16 cellular contexts compared by ENCODE assay signal in genomic region chr20:34585019-34585418, GRCh38. TPM values are rescaled to one million over a fixed set of nuclear protein-coding genes. Genes with fewer than 3 reads are reported as not detected.
DNase-seq lines count a peak whose midpoint lies in the region; ATAC-seq and TF ChIP-seq lines count a peak whose summit lies in the region.
"Had no signal": no experiment of that assay in that cellular context is flagged by ENCODE, and none has a peak within 500 bp of the region (broad histone marks: within the 10 kb centered on the region; RNA-seq: fewer than 3 reads in every experiment).

No MANE protein-coding gene starts in this region.

- no peak overlapping the region for H3K4me3 Mint-ChIP-seq in activated CD4-positive, alpha-beta T cell treated with anti-CD3 and anti-CD28 coated beads, Interleukin-2, amount 10 ng/mL, durations not matched to agents 24 days and 14 days
- H3K4me3 Mint-ChIP-seq in stimulated activated naive CD8-positive, alpha-beta T cell treated with anti-CD3 and anti-CD28 coated beads, Interleukin-15, amount 100 ng/mL, for 72 hours = no peak overlapping the region
- H3K4me3 Mint-ChIP-seq in osteocyte (ENCODE audit: unreplicated experiment) (no peak overlapping the region), GM23338 (no peak overlapping the region)
- H3K4me3 Mint-ChIP-seq: CD14-positive monocyte; CD8-positive, alpha-beta memory T cell; HFFc6 had no signal

- H4K20me1 ChIP-seq in GM23338 (replicated peaks; ENCODE audit: insufficient read depth) = no peaks in the 10 kb centered on the region; the same call in 1 of the 2 replicates

- H3K4me3 ChIP-seq in gastrocnemius medialis (no peak overlapping the region), GM23338 (no peak overlapping the region)

- H3K27me3 ChIP-seq in gastrocnemius medialis (no peaks in the 10 kb centered on the region), GM23338 (ENCODE audit: insufficient read depth) (no peaks in the 10 kb centered on the region)

- H3F3A ChIP-seq in GM23338 (replicated peaks; ENCODE audit: low read depth) = no peaks in the 10 kb centered on the region

- H2AFZ ChIP-seq in GM23338 = no peak overlapping the region

- peaks cover 26% of the 10 kb centered on the region for H3K36me3 Mint-ChIP-seq in activated CD4-positive, alpha-beta T cell treated with anti-CD3 and anti-CD28 coated beads, Interleukin-2, amount 10 ng/mL, durations not matched to agents 24 days and 14 days (ENCODE audit: low read depth)
- H3K36me3 Mint-ChIP-seq in osteocyte (ENCODE audit: unreplicated experiment) (no peaks in the 10 kb centered on the region), GM23338 (ENCODE audit: low read depth) (peaks cover 4% of the 10 kb centered on the region)

- H3K27ac Mint-ChIP-seq in activated CD4-positive, alpha-beta T cell treated with anti-CD3 and anti-CD28 coated beads, Interleukin-2, amount 10 ng/mL, durations not matched to agents 24 days and 14 days = peak overlapping the region; percentile 25
- peak overlapping the region; percentile 18 to 57 for H3K27ac Mint-ChIP-seq in stimulated activated naive CD8-positive, alpha-beta T cell treated with anti-CD3 and anti-CD28 coated beads, Interleukin-15, amount 100 ng/mL, for 72 hours
- H3K27ac Mint-ChIP-seq in osteocyte (ENCODE audit: unreplicated experiment) (no peak overlapping the region), GM23338 (no peak overlapping the region)
- H3K27ac Mint-ChIP-seq: HFFc6 had no signal

- TF ChIP-seq POLR2A in gastrocnemius medialis (IDR thresholded peaks at IDR 0.05) = no peak

- no peaks in the 10 kb centered on the region for H3K9me3 ChIP-seq in gastrocnemius medialis
- H3K9me3 ChIP-seq: Caco-2 had no signal

- H3K27ac ChIP-seq in gastrocnemius medialis (no peak overlapping the region), GM23338 (ENCODE audit: low read depth) (no peak overlapping the region)
- H3K27ac ChIP-seq: 22Rv1 had no signal

- H3K4me1 Mint-ChIP-seq in activated CD4-positive, alpha-beta T cell treated with anti-CD3 and anti-CD28 coated beads, Interleukin-2, amount 10 ng/mL, durations not matched to agents 24 days and 14 days = peaks cover 25% of the 10 kb centered on the region
- peaks cover 24% of the 10 kb centered on the region for H3K4me1 Mint-ChIP-seq in stimulated activated naive CD8-positive, alpha-beta T cell treated with anti-CD3 and anti-CD28 coated beads, Interleukin-15, amount 100 ng/mL, for 72 hours
- H3K4me1 Mint-ChIP-seq in osteocyte (ENCODE audit: unreplicated experiment) (peaks cover 11% of the 10 kb centered on the region), GM23338 (no peaks in the 10 kb centered on the region)

- ATAC-seq in stimulated activated naive CD8-positive, alpha-beta T cell treated with anti-CD3 and anti-CD28 coated beads, Interleukin-15, amount 100 ng/mL, for 72 hours = no peak
- ATAC-seq in stimulated activated naive CD8-positive, alpha-beta T cell treated with anti-CD3 and anti-CD28 coated beads, Interleukin-15, Interleukin-2, amounts not matched to agents 100 U/mL and 50 U/mL, for 24 hours = no peak
- ATAC-seq in gastrocnemius medialis (no peak), GM23338 (no peak)

- TF ChIP-seq CTCF in osteocyte (IDR thresholded peaks at IDR 0.05) (no peak), gastrocnemius medialis (IDR thresholded peaks at IDR 0.05 in 4 of 5, conservative IDR thresholded peaks at IDR 0.05 in 1 of 5) (no peak), GM23338 (conservative IDR thresholded peaks at IDR 0.05; ENCODE audit: low read depth in 2 of 2) (no peak)

- H3K36me3 ChIP-seq in gastrocnemius medialis (no peaks in the 10 kb centered on the region), GM23338 (ENCODE audit: insufficient read depth) (no peaks in the 10 kb centered on the region; the same call in 1 of the 2 replicates)

- DNase-seq in activated CD4-positive, alpha-beta T cell treated with anti-CD3 and anti-CD28 coated beads, Interleukin-2, amount 10 ng/mL, durations not matched to agents 24 days and 14 days = no peak
- no peak for DNase-seq in activated CD4-positive, alpha-beta T cell treated with anti-CD3 and anti-CD28 coated beads, Interleukin-2, amount 50 U/mL, for 48 hours
- no peak for DNase-seq in stimulated activated naive CD8-positive, alpha-beta T cell treated with anti-CD3 and anti-CD28 coated beads, Interleukin-15, amount 100 ng/mL, for 72 hours
- no peak for DNase-seq in stimulated activated naive CD8-positive, alpha-beta T cell treated with anti-CD3 and anti-CD28 coated beads, Interleukin-15, Interleukin-2, amounts not matched to agents 100 U/mL and 50 U/mL, for 24 hours
- DNase-seq in osteocyte (ENCODE audit: extremely low spot score, unreplicated experiment) (peak; percentile 65), gastrocnemius medialis (no peak), foreskin melanocyte (no peak), GM23338 (ENCODE audit: low spot score) (no peak)
- DNase-seq: CD8-positive, alpha-beta memory T cell; DND-41; GDM1; HCEC 1CT; HFFc6 had no signal

- H3K27me3 Mint-ChIP-seq in activated CD4-positive, alpha-beta T cell treated with anti-CD3 and anti-CD28 coated beads, Interleukin-2, amount 10 ng/mL, durations not matched to agents 24 days and 14 days = no peaks in the 10 kb centered on the region
- no peaks in the 10 kb centered on the region for H3K27me3 Mint-ChIP-seq in stimulated activated naive CD8-positive, alpha-beta T cell treated with anti-CD3 and anti-CD28 coated beads, Interleukin-15, amount 100 ng/mL, for 72 hours
- H3K27me3 Mint-ChIP-seq in osteocyte (ENCODE audit: unreplicated experiment) (no peaks in the 10 kb centered on the region), GM23338 (ENCODE audit: insufficient read depth, low read depth, poor library complexity) (peaks cover 4% of the 10 kb centered on the region)
- H3K27me3 Mint-ChIP-seq: CD8-positive, alpha-beta memory T cell had no signal

- H3K9me2 ChIP-seq in GM23338 (ENCODE audit: insufficient read depth) = no peaks in the 10 kb centered on the region

- H3K4me1 ChIP-seq in gastrocnemius medialis (peaks cover 8 to 15% of the 10 kb centered on the region in 2 donors), GM23338 (ENCODE audit: insufficient read depth) (no peaks in the 10 kb centered on the region)

- in situ Hi-C loops in gastrocnemius medialis (cut with MboI; ENCODE audit: low sequenced_read_pairs in 4 of 4) = loop anchor here in 3 of 4 donors (25.0 kb wide), 1 partner anchor 177 kb away; no protein-coding TSS in a partner anchor

- no peaks in the 10 kb centered on the region for H3K9me3 Mint-ChIP-seq in activated CD4-positive, alpha-beta T cell treated with anti-CD3 and anti-CD28 coated beads, Interleukin-2, amount 10 ng/mL, durations not matched to agents 24 days and 14 days
- H3K9me3 Mint-ChIP-seq in stimulated activated naive CD8-positive, alpha-beta T cell treated with anti-CD3 and anti-CD28 coated beads, Interleukin-15, amount 100 ng/mL, for 72 hours = no peaks in the 10 kb centered on the region
- H3K9me3 Mint-ChIP-seq in osteocyte (ENCODE audit: unreplicated experiment) = no peaks in the 10 kb centered on the region
- no peaks in the 10 kb centered on the region for H3K9me3 Mint-ChIP-seq in GM23338
- H3K9me3 Mint-ChIP-seq: CD14-positive monocyte; CD8-positive, alpha-beta memory T cell; HFFc6 had no signal

- H3K79me2 ChIP-seq in GM23338 (replicated peaks; ENCODE audit: insufficient read depth) = no peaks in the 10 kb centered on the region

- H3K4me2 ChIP-seq in GM23338 = no peak overlapping the region

- intact Hi-C loops in activated CD4-positive, alpha-beta T cell treated with anti-CD3 and anti-CD28 coated beads, Interleukin-2, amount 10 ng/mL, durations not matched to agents 24 days and 14 days (cut with micrococcal nuclease) = no loop called here
- intact Hi-C loops in gastrocnemius medialis (cut with DNase I; ENCODE audit: low total_unique reads) = no loop called here

TF ChIP-seq in GM23338, 12 proteins besides CTCF, POLR2A, EP300 and RAD21:
- TF ChIP-seq STAT1 (IDR thresholded peaks at IDR 0.05; ENCODE audit: unreplicated experiment) = no peak
- TF ChIP-seq, protein P1, sequence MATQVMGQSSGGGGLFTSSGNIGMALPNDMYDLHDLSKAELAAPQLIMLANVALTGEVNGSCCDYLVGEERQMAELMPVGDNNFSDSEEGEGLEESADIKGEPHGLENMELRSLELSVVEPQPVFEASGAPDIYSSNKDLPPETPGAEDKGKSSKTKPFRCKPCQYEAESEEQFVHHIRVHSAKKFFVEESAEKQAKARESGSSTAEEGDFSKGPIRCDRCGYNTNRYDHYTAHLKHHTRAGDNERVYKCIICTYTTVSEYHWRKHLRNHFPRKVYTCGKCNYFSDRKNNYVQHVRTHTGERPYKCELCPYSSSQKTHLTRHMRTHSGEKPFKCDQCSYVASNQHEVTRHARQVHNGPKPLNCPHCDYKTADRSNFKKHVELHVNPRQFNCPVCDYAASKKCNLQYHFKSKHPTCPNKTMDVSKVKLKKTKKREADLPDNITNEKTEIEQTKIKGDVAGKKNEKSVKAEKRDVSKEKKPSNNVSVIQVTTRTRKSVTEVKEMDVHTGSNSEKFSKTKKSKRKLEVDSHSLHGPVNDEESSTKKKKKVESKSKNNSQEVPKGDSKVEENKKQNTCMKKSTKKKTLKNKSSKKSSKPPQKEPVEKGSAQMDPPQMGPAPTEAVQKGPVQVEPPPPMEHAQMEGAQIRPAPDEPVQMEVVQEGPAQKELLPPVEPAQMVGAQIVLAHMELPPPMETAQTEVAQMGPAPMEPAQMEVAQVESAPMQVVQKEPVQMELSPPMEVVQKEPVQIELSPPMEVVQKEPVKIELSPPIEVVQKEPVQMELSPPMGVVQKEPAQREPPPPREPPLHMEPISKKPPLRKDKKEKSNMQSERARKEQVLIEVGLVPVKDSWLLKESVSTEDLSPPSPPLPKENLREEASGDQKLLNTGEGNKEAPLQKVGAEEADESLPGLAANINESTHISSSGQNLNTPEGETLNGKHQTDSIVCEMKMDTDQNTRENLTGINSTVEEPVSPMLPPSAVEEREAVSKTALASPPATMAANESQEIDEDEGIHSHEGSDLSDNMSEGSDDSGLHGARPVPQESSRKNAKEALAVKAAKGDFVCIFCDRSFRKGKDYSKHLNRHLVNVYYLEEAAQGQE (IDR thresholded peaks at IDR 0.05; ENCODE audit: unreplicated experiment) = no peak
- no peak for TF ChIP-seq EZH2phosphoT487 (IDR thresholded peaks at IDR 0.05; ENCODE audit: unreplicated experiment)
- TF ChIP-seq NANOG (IDR thresholded peaks at IDR 0.05; ENCODE audit: borderline replicate concordance) = no peak
- TF ChIP-seq EZH2 (IDR thresholded peaks at IDR 0.05; ENCODE audit: low read depth, unreplicated experiment) = no peak
TF ChIP-seq in GM23338: peak in this region for 0.

RNA-seq across cellular contexts. Expression of gene MAP1LC3A, which starts 26.5 kb away (rescaled TPM):
- total RNA-seq in activated CD4-positive, alpha-beta T cell treated with anti-CD3 and anti-CD28 coated beads, Interleukin-2, amount 10 ng/mL, durations not matched to agents 24 days and 14 days = 3.1 and 3.6 TPM in 2 replicates
- total RNA-seq in osteocyte (60.5 and 67.2 TPM in 2 replicates), gastrocnemius medialis (10 to 100 TPM; 41.5 to 62.7 (median 56.4) TPM)
- total RNA-seq in GM23338 (2014; rRNA removed; shearing (Covaris generic)) = 9.5 and 15.9 TPM in 2 replicates
- polyA plus RNA-seq in GM23338 (2016; fragmentation: Nextera tagmentation; extraction: Ambion mirVana) = 15.2 and 15.3 TPM in 2 replicates

Comparison
In these comparisons a context has a peak if more than half of its experiments do, and no peak if none do; other contexts are left out.
1. H3K27ac Mint-ChIP-seq: peak in activated CD4-positive, alpha-beta T cell treated with anti-CD3 and anti-CD28 coated beads, Interleukin-2, amount 10 ng/mL, durations not matched to agents 24 days and 14 days (single experiment) and stimulated activated naive CD8-positive, alpha-beta T cell treated with anti-CD3 and anti-CD28 coated beads, Interleukin-15, amount 100 ng/mL, for 72 hours (2 of 2); none in osteocyte (single experiment) and GM23338 (single experiment).